Comparison of ENCODE assay signal across 8 cellular contexts in the genomic region with DNA sequence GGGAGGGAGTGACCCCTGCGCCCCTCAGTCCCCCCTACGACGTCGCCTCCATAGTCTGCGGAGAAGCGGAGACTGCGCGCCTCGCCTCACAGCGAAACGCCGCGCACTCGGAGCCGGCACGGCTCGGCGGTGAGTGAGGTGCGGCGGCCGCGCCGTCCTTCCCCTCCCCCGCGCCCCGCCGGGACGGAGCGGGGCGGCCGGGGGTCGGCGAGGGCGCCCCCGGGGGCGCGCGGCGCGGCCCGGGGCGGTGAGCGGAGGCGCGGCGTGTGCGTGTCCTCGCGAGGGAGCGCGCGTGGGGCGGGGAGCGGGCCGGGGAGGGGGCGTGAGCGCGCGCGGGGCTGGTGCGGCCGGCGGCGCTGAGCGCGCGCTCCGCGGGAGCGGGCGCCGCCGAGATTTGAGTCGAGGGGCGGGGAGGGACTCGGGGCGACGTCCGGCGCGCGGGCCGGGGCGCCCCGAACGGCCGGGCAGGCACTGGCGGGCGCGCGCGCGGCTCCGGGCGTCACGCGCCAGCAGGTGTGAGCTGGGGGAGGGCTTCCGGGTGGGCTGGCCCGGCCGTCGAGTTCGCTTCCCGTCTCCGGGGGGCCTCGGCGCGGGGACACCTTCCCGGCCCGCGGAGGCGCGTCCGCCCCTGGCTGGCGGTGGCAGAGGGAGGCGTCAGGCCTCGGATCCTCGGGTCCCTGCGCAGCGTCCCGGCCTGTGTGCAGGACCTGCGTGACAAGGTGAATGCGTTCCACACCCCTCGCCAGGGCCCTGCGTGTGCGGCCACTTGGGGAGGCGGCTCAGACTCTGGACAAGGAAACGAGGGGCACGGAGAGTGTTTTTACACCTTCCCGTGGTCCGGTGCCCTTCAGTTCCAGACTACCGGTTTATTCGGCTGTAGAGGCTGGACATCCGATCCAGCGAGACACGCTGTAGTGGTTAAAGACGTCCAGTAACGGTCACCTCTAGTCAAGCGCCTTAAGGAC. TPM values are rescaled to one million over a fixed set of nuclear protein-coding genes. Genes with fewer than 3 reads are reported as not detected.
DNase-seq lines count a peak whose midpoint lies in the region; ATAC-seq and TF ChIP-seq lines count a peak whose summit lies in the region.

No MANE protein-coding gene starts in this region.

- intact Hi-C loops in head of caudate nucleus (cut with DNase I) (loop anchor here (5.0 to 10.0 kb wide), 2 partner anchors 132 to 300 kb away; partner anchors contain the start of genes ADSL and TNRC6B), ovary (cut with DNase I) (loop anchor here in 3 of 4 donors (10.0 kb wide), 3 partner anchors 140 to 300 kb away; partner anchors contain the start of gene ADSL (in 1 of the 3)), thyroid gland (cut with DNase I) (loop anchor here (5.0 kb wide), 2 partner anchors 132 to 302 kb away; partner anchors contain the start of genes ADSL and TNRC6B)

- 0 to 1% (median 1%) methylated on average over 35 to 138 of the region's 138 CpGs for WGBS in ovary, 3 donors
- 0 to 1% methylated on average over 15 to 26 of the region's 138 CpGs for WGBS in thyroid gland, 2 donors

- H3K36me3 ChIP-seq in Peyer's patch (no peaks in the 10 kb centered on the region), ovary (no peaks in the 10 kb centered on the region), thyroid gland (no peaks in the 10 kb centered on the region)

- H3K27ac ChIP-seq in Peyer's patch (peak overlapping the region; percentile 84 to 97 (median 94)), ovary (peak overlapping the region; percentile 76 to 96), thyroid gland (peak overlapping the region; percentile 66 to 91 (median 76))

- H3K4me3 ChIP-seq in Peyer's patch (peak overlapping the region; percentile 63 to 93 (median 92)), ovary (peak overlapping the region; percentile 88), thyroid gland (replicated peaks in 1 of 3) (peak overlapping the region; percentile 59 to 88 (median 61))

- ATAC-seq in HG02981 (IDR thresholded peaks at IDR 0.05; ENCODE audit: unreplicated experiment), result peak; percentile 24

- H3K4me1 ChIP-seq in Peyer's patch (peaks cover 0 to 37% (median 7%) of the 10 kb centered on the region in 4 donors), ovary (ENCODE audit: insufficient read depth) (peaks cover 2% of the 10 kb centered on the region), thyroid gland (peaks cover 41 to 42% of the 10 kb centered on the region in 2 donors)

- H3K9me3 ChIP-seq in Peyer's patch, result no peaks in the 10 kb centered on the region
- H3K9me3 ChIP-seq in ovary, result no peaks in the 10 kb centered on the region
- H3K9me3 ChIP-seq in thyroid gland, result no peaks in the 10 kb centered on the region

- TF ChIP-seq CTCF in Peyer's patch (IDR thresholded peaks at IDR 0.05) (no peak), ovary (IDR thresholded peaks at IDR 0.05) (no peak), thyroid gland (IDR thresholded peaks at IDR 0.05) (no peak)

- no peaks in the 10 kb centered on the region for H3K27me3 ChIP-seq in Peyer's patch
- no peaks in the 10 kb centered on the region for H3K27me3 ChIP-seq in ovary
- H3K27me3 ChIP-seq in thyroid gland, result no peaks in the 10 kb centered on the region

- peak; percentile 48 for DNase-seq in NCI-H82 (lab: John Stamatoyannopoulos, UW)
- DNase-seq in NCI-H82 treated with DMSO at 0.1 percent for 48 hours (lab: John Stamatoyannopoulos, UW; ENCODE audit: unreplicated experiment), result no peak
- DNase-seq in Peyer's patch, result peak; percentile 76 to 90 (median 83)
- DNase-seq in activated gamma-delta T cell (lab: John Stamatoyannopoulos, UW), result peak; percentile 85
- peak in 38 of 42 donors; percentile 26 to 78 (median 61) for DNase-seq in head of caudate nucleus
- peak; percentile 52 to 75 (median 63) for DNase-seq in ovary
- DNase-seq in thyroid gland, result peak; percentile 72 to 73

- TF ChIP-seq POLR2A in Peyer's patch (IDR thresholded peaks at IDR 0.05), result no peak
- TF ChIP-seq POLR2A in ovary (IDR thresholded peaks at IDR 0.05), result no peak
- peak in 1 of 2 donors; percentile 36 for TF ChIP-seq POLR2A in thyroid gland (IDR thresholded peaks at IDR 0.05)

- TF ChIP-seq EP300 in ovary (IDR thresholded peaks at IDR 0.05), result no peak

RNA-seq across cellular contexts. Expression of gene FAM83F, which starts 50.4 kb away (rescaled TPM):
- 10 to 100 TPM in 3 of 4 donors, 1 to 10 TPM in 1; 9.9 to 66.0 (median 51.1) TPM for total RNA-seq in Peyer's patch
- total RNA-seq in ovary, result 1 to 10 TPM in 4 of 7 donors, under 1 TPM in 3; 0.20 to 3.4 (median 1.7) TPM
- polyA plus RNA-seq in ovary, result under 1 TPM; 0.12 to 0.51 TPM
- total RNA-seq in thyroid gland, result 10 to 100 TPM; 19.2 to 35.6 (median 26.1) TPM
